In genomic region chr18:9925369-9925768, GRCh38 we compare ENCODE assay signal across 15 cellular contexts. TPM values are rescaled to one million over a fixed set of nuclear protein-coding genes. Genes with fewer than 3 reads are reported as not detected.
DNase-seq lines count a peak whose midpoint lies in the region; ATAC-seq, FAIRE-seq and TF ChIP-seq lines count a peak whose summit lies in the region.
"Had no signal": no experiment of that assay in that cellular context is flagged by ENCODE, and none has a peak within 500 bp of the region (broad histone marks: within the 10 kb centered on the region; RNA-seq: fewer than 3 reads in every experiment).

No MANE protein-coding gene starts in this region.

- H4K8ac ChIP-seq in H9 (replicated peaks; ENCODE audit: insufficient read length, low read depth, low read length): no peak overlapping the region

- H4K20me1 ChIP-seq in astrocyte (ENCODE audit: insufficient read depth, low read length) (peaks cover 92% of the 10 kb centered on the region), H9 (ENCODE audit: control insufficient read depth, insufficient read depth, insufficient read length) (no peaks in the 10 kb centered on the region)

- H3K9me3 Mint-ChIP-seq in CD4-positive, CD25-positive, alpha-beta regulatory T cell: no peaks in the 10 kb centered on the region
- H3K9me3 Mint-ChIP-seq in astrocyte (ENCODE audit: unreplicated experiment) (no peaks in the 10 kb centered on the region), H9 (no peaks in the 10 kb centered on the region)
- H3K9me3 Mint-ChIP-seq: effector memory CD8-positive, alpha-beta T cell; naive B cell had no signal

- peaks cover 82% of the 10 kb centered on the region for H3K4me1 ChIP-seq in CD4-positive, CD25-positive, alpha-beta regulatory T cell (ENCODE audit: control insufficient read depth, insufficient read depth, low read length, poor library complexity, severe bottlenecking)
- H3K4me1 ChIP-seq in astrocyte (ENCODE audit: insufficient read depth, low read length) (peaks cover 5% of the 10 kb centered on the region), foreskin keratinocyte (peaks cover 68% of the 10 kb centered on the region), H9 (ENCODE audit: insufficient read depth, low read length) (peaks cover 3% of the 10 kb centered on the region; the same call in 1 of the 2 replicates), ovary (ENCODE audit: insufficient read depth) (peaks cover 6% of the 10 kb centered on the region)

- intact Hi-C loops in ovary (cut with DNase I): loop anchor here in 1 of 4 donors (10.0 kb wide), 1 partner anchor 221 kb away; the partner anchor contains the start of gene RAB31

- no peak overlapping the region for H3K23ac ChIP-seq in H9 (ENCODE audit: insufficient read length, low read depth, low read length)

- no peak overlapping the region for H3K27ac Mint-ChIP-seq in CD4-positive, CD25-positive, alpha-beta regulatory T cell
- H3K27ac Mint-ChIP-seq in astrocyte (ENCODE audit: unreplicated experiment) (no peak overlapping the region), H9 (no peak overlapping the region)
- H3K27ac Mint-ChIP-seq: activated CD8-positive, alpha-beta T cell treated with anti-CD3 and anti-CD28 coated beads, Interleukin-2, amount 10 ng/mL, durations not matched to agents 7 days and 5 days; naive B cell had no signal

- ATAC-seq in CD4-positive, CD25-positive, alpha-beta regulatory T cell (ENCODE audit: low read depth in 2 of 2): no peak
- ATAC-seq in foreskin keratinocyte: no peak
- no peak for ATAC-seq in HG03442 (IDR thresholded peaks at IDR 0.05; ENCODE audit: unreplicated experiment)
- ATAC-seq: activated CD8-positive, alpha-beta T cell treated with anti-CD3 and anti-CD28 coated beads, Interleukin-2, amount 10 ng/mL, durations not matched to agents 7 days and 5 days; effector memory CD8-positive, alpha-beta T cell had no signal

- no peak overlapping the region for H3K4me2 ChIP-seq in astrocyte (ENCODE audit: low read length)
- H3K4me2 ChIP-seq in H9 (ENCODE audit: insufficient read depth, insufficient read length, low read length): no peak overlapping the region

- no peak overlapping the region for H2AK5ac ChIP-seq in H9 (ENCODE audit: insufficient read length, low read length)

- WGBS in H9 (ENCODE audit: extremely low coverage, insufficient read length, low lambda C conversion rate): no CpG with 5 or more reads among the region's 1 CpG
- 30 to 34% (median 33%) methylated on average over 1 of the region's 1 CpG for WGBS in ovary, 3 donors

- no peaks in the 10 kb centered on the region for H3K23me2 ChIP-seq in H9 (ENCODE audit: insufficient read length, low read depth, low read length, poor library complexity, severe bottlenecking)

- no peak for TF ChIP-seq POLR2A in ovary (IDR thresholded peaks at IDR 0.05)

- no peak overlapping the region for H3T11ph ChIP-seq in H9 (ENCODE audit: low read length)

- DNase-seq in CD4-positive, CD25-positive, alpha-beta regulatory T cell: no peak
- DNase-seq in astrocyte (ENCODE audit: low read depth) (peak; percentile 55), foreskin keratinocyte (no peak), pons (ENCODE audit: low spot score) (peak; percentile 75), H9 (no peak), activated T-cell treated with anti-CD3 and anti-CD28 coated beads for 4 hours (no peak), ovary (no peak)
- DNase-seq: activated CD8-positive, alpha-beta T cell treated with anti-CD3 and anti-CD28 coated beads, Interleukin-2, amount 10 ng/mL, durations not matched to agents 7 days and 5 days; brain microvascular endothelial cell; effector memory CD8-positive, alpha-beta T cell; head of caudate nucleus; naive B cell; NCI-H1105 treated with DMSO at 0.1 percent for 48 hours; stimulated activated naive CD4-positive, alpha-beta T cell treated with Interleukin-2 at 50 U/mL for 16 hours had no signal

- no peak overlapping the region for H4K91ac ChIP-seq in H9 (ENCODE audit: insufficient read length, low read depth, low read length)

- TF ChIP-seq CTCF in astrocyte (IDR thresholded peaks at IDR 0.05; ENCODE audit: insufficient read depth, low read depth, low read length) (no peak), foreskin keratinocyte (conservative IDR thresholded peaks at IDR 0.05) (no peak), H9 (conservative IDR thresholded peaks at IDR 0.05) (no peak), ovary (IDR thresholded peaks at IDR 0.05) (no peak)

- no peak overlapping the region for H3K14ac ChIP-seq in H9 (ENCODE audit: insufficient read depth, low read length)

- H3K4me1 Mint-ChIP-seq in CD4-positive, CD25-positive, alpha-beta regulatory T cell: peaks cover 56 to 76% (median 63%) of the 10 kb centered on the region in 4 donors
- H3K4me1 Mint-ChIP-seq in astrocyte (ENCODE audit: low read depth, unreplicated experiment) (peaks cover 47% of the 10 kb centered on the region), H9 (peaks cover 37 to 50% of the 10 kb centered on the region in 2 experiments)

- TF ChIP-seq EP300 in ovary (IDR thresholded peaks at IDR 0.05): no peak

- no peak overlapping the region for H3K4me3 Mint-ChIP-seq in CD4-positive, CD25-positive, alpha-beta regulatory T cell
- H3K4me3 Mint-ChIP-seq in astrocyte (ENCODE audit: unreplicated experiment) (no peak overlapping the region), H9 (no peak overlapping the region)
- H3K4me3 Mint-ChIP-seq: activated CD8-positive, alpha-beta T cell treated with anti-CD3 and anti-CD28 coated beads, Interleukin-2, amount 10 ng/mL, durations not matched to agents 7 days and 5 days; naive B cell had no signal

- no peak overlapping the region for H3K56ac ChIP-seq in H9 (ENCODE audit: insufficient read length, low read depth, low read length)

- no peaks in the 10 kb centered on the region for H3K27me3 Mint-ChIP-seq in CD4-positive, CD25-positive, alpha-beta regulatory T cell
- H3K27me3 Mint-ChIP-seq in astrocyte (ENCODE audit: low read depth, unreplicated experiment) (no peaks in the 10 kb centered on the region), H9 (ENCODE audit: low read depth) (no peaks in the 10 kb centered on the region)
- H3K27me3 Mint-ChIP-seq: effector memory CD8-positive, alpha-beta T cell; naive B cell had no signal

- no peak overlapping the region for H3K4ac ChIP-seq in H9 (ENCODE audit: low read depth, low read length)

- H3K36me3 Mint-ChIP-seq in CD4-positive, CD25-positive, alpha-beta regulatory T cell: no peaks in the 10 kb centered on the region
- H3K36me3 Mint-ChIP-seq in astrocyte (ENCODE audit: low read depth, unreplicated experiment) (no peaks in the 10 kb centered on the region), H9 (ENCODE audit: insufficient read depth in 1 of 3, low read depth in 3 of 3) (no peaks in the 10 kb centered on the region)
- H3K36me3 Mint-ChIP-seq: naive B cell had no signal

- no peak overlapping the region for H4K5ac ChIP-seq in H9 (ENCODE audit: insufficient read length, low read depth, low read length)

- no peaks in the 10 kb centered on the region for H3K27me3 ChIP-seq in CD4-positive, CD25-positive, alpha-beta regulatory T cell (ENCODE audit: control insufficient read depth, insufficient read depth, low read length)
- H3K27me3 ChIP-seq in astrocyte (ENCODE audit: insufficient read depth, low read length) (no peaks in the 10 kb centered on the region), foreskin keratinocyte (no peaks in the 10 kb centered on the region), H9 (ENCODE audit: insufficient read depth, low read length) (no peaks in the 10 kb centered on the region), ovary (no peaks in the 10 kb centered on the region)
- H3K27me3 ChIP-seq: brain microvascular endothelial cell had no signal

- H2BK120ac ChIP-seq in H9 (ENCODE audit: low read depth, low read length, poor library complexity, severe bottlenecking): no peak overlapping the region

- H3K18ac ChIP-seq in H9 (ENCODE audit: insufficient read length, low read depth, low read length): no peak overlapping the region

- H3K79me2 ChIP-seq in astrocyte (ENCODE audit: insufficient read depth, low read length) (peaks cover 100% of the 10 kb centered on the region), H9 (ENCODE audit: insufficient read depth, low read length) (peaks cover 38% of the 10 kb centered on the region)

- no peaks in the 10 kb centered on the region for H3K36me3 ChIP-seq in CD4-positive, CD25-positive, alpha-beta regulatory T cell (ENCODE audit: control insufficient read depth, insufficient read depth, low read length)
- no peaks in the 10 kb centered on the region for H3K36me3 ChIP-seq in astrocyte (ENCODE audit: insufficient read depth, low read length)
- H3K36me3 ChIP-seq in ovary: no peaks in the 10 kb centered on the region
- H3K36me3 ChIP-seq: brain microvascular endothelial cell had no signal

- H3K9me3 ChIP-seq in CD4-positive, CD25-positive, alpha-beta regulatory T cell (ENCODE audit: control insufficient read depth in 2 of 2, low read length in 2 of 2): no peaks in the 10 kb centered on the region
- no peaks in the 10 kb centered on the region for H3K9me3 ChIP-seq in astrocyte (ENCODE audit: insufficient read depth, low read depth, low read length)
- H3K9me3 ChIP-seq in H9 (ENCODE audit: control insufficient read depth, low read depth, low read length): no peaks in the 10 kb centered on the region
- H3K9me3 ChIP-seq in ovary: no peaks in the 10 kb centered on the region

- no peak overlapping the region for H3K9ac ChIP-seq in astrocyte (ENCODE audit: low read length)
- no peak overlapping the region for H3K9ac ChIP-seq in H9 (ENCODE audit: extremely low read depth, insufficient read length, low read length)

- H2AFZ ChIP-seq in astrocyte (ENCODE audit: low read depth, low read length) (no peak overlapping the region), H9 (ENCODE audit: low read length) (no peak overlapping the region)

- H3K27ac ChIP-seq in CD4-positive, CD25-positive, alpha-beta regulatory T cell (ENCODE audit: insufficient read depth, low read length, poor library complexity, severe bottlenecking): no peak overlapping the region
- H3K27ac ChIP-seq in astrocyte (ENCODE audit: low read depth, low read length) (no peak overlapping the region), foreskin keratinocyte (peak overlapping the region; percentile 16), H9 (ENCODE audit: insufficient read length, low read depth, low read length) (no peak overlapping the region), ovary (no peak overlapping the region)
- H3K27ac ChIP-seq: brain microvascular endothelial cell had no signal

- no peak overlapping the region for H2BK12ac ChIP-seq in H9 (ENCODE audit: insufficient read length, low read depth, low read length)

- H2BK20ac ChIP-seq in H9 (ENCODE audit: low read depth, low read length, poor library complexity, severe bottlenecking): no peak overlapping the region

- H2BK15ac ChIP-seq in H9 (ENCODE audit: low read depth, low read length): no peak overlapping the region

- peak overlapping the region; percentile 42 for H3K4me3 ChIP-seq in CD4-positive, CD25-positive, alpha-beta regulatory T cell (ENCODE audit: low read depth, low read length)
- no peak overlapping the region for H3K4me3 ChIP-seq in astrocyte (ENCODE audit: insufficient read depth, low read depth, low read length)
- no peak overlapping the region for H3K4me3 ChIP-seq in ovary

- FAIRE-seq in astrocyte (lab: Jason Lieb, UNC): no peak

- H3K79me1 ChIP-seq in H9 (ENCODE audit: insufficient read depth, low read depth, low read length, poor library complexity, severe bottlenecking): peaks cover 9% of the 10 kb centered on the region

- H2BK5ac ChIP-seq in H9 (ENCODE audit: insufficient read length, low read length): no peak overlapping the region

RNA-seq across cellular contexts. Expression of gene VAPA, which starts 11.6 kb away (rescaled TPM):
- 163 TPM for total RNA-seq in CD4-positive, CD25-positive, alpha-beta regulatory T cell
- 100 to 1,000 TPM; 253 to 286 (median 269) TPM for polyA plus RNA-seq in CD4-positive, CD25-positive, alpha-beta regulatory T cell
- total RNA-seq in astrocyte (176 and 181 TPM in 2 replicates), foreskin keratinocyte (247 and 251 TPM in 2 replicates), H9 (2021) (126 and 141 TPM in 2 replicates), ovary (100 to 1,000 TPM; 184 to 369 (median 254) TPM)
- polyA plus RNA-seq in foreskin keratinocyte (134 and 162 TPM in 2 replicates), ovary (100 to 1,000 TPM; 164 to 339 TPM)

RNA-seq across cellular contexts. Expression of gene TXNDC2, which starts 39.6 kb away (rescaled TPM):
- not detected for total RNA-seq in CD4-positive, CD25-positive, alpha-beta regulatory T cell
- not detected for polyA plus RNA-seq in CD4-positive, CD25-positive, alpha-beta regulatory T cell
- total RNA-seq in astrocyte (0.07 TPM in 1 of 2 replicates, not detected in the other), foreskin keratinocyte (not detected in 2 replicates), H9 (2021) (0.28 TPM in 1 of 2 replicates, not detected in the other), ovary (under 1 TPM in 6 of 7 donors, not detected in 1; 0.11 to 0.91 (median 0.36) TPM)
- polyA plus RNA-seq in foreskin keratinocyte (0.02 TPM in 1 of 2 replicates, not detected in the other), ovary (under 1 TPM; 0.10 to 0.55 TPM)
- total RNA-seq: activated CD8-positive, alpha-beta T cell treated with anti-CD3 and anti-CD28 coated beads, Interleukin-2, amount 10 ng/mL, durations not matched to agents 7 days and 5 days had no signal

Comparison
In these comparisons a context has a peak if more than half of its experiments do, and no peak if none do; other contexts are left out.
1. DNase-seq: peak in astrocyte (single experiment) and pons (single experiment); none in CD4-positive, CD25-positive, alpha-beta regulatory T cell (0 of 3), foreskin keratinocyte (0 of 2), H9 (single experiment), activated T-cell treated with anti-CD3 and anti-CD28 coated beads for 4 hours (single experiment) and ovary (0 of 5).